In the genomic region with DNA sequence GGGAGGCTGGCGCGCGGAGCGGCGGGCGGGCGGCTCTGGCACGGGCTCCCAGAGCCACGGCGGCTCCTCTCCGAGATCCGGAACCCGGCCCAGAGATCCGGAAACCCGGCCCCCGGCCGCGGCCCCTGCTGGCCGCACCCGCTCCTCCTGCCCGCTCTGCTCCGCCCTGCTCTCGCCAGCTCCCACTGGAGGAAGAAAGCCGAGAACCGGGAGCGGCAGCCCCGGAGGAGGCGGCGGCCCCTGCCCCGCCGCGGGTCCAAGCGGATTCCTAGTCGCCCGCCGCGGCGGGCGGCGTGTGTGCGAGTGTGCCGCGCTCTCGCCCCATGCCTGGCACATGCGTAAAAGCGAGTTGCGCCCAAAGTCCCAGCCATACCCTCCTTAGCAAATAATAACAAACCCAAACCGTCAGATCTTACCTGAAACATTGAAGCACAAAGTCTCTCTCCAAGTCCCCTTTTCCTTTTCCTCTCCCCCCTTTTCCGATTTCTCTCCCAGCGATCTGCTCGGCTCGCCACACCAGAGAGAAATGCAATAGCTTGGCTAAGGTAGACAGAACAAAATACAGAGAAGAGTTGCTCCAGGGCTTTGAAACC, we compare ENCODE assay signal across 8 cellular contexts.
A peak's percentile ranks its signal among the peaks of the same experiment; 100 is the strongest.
DNase-seq lines count a peak whose midpoint lies in the region; ATAC-seq and TF ChIP-seq lines count a peak whose summit lies in the region.

No MANE protein-coding gene starts in this region.

- peak; percentile 1 to 3 for DNase-seq in stimulated activated CD4-positive, alpha-beta T cell treated with anti-CD3 and anti-CD28 coated beads, Interleukin-4, amount 100 ng/mL, for 48 hours (ENCODE audit: low read depth in 2 of 2)
- DNase-seq in stimulated activated CD4-positive, alpha-beta T cell treated with anti-CD3 and anti-CD28 coated beads, Interleukin-1b, Interleukin-23, amount 100 ng/mL, for 48 hours = no peak
- DNase-seq in NCI-H345 treated with DMSO at 0.1 percent for 48 hours (lab: John Stamatoyannopoulos, UW; ENCODE audit: unreplicated experiment) (peak; percentile 55), Right ventricle myocardium superior (peak; percentile 89)
- DNase-seq in activated naive CD8-positive, alpha-beta T cell treated with anti-CD3 and anti-CD28 coated beads, Interleukin-2, amount 10 ng/mL, durations not matched to agents 7 days and 5 days = peak; percentile 40

- no peaks in the 10 kb centered on the region for H3K36me3 Mint-ChIP-seq in activated naive CD8-positive, alpha-beta T cell treated with anti-CD3 and anti-CD28 coated beads, Interleukin-2, amount 10 ng/mL, durations not matched to agents 7 days and 5 days

- peaks cover 69% of the 10 kb centered on the region for H3K27me3 Mint-ChIP-seq in activated naive CD8-positive, alpha-beta T cell treated with anti-CD3 and anti-CD28 coated beads, Interleukin-2, amount 10 ng/mL, durations not matched to agents 7 days and 5 days

- H3K4me1 Mint-ChIP-seq in activated naive CD8-positive, alpha-beta T cell treated with anti-CD3 and anti-CD28 coated beads, Interleukin-2, amount 10 ng/mL, durations not matched to agents 7 days and 5 days = peaks cover 8% of the 10 kb centered on the region

- no peaks in the 10 kb centered on the region for H3K9me3 Mint-ChIP-seq in activated naive CD8-positive, alpha-beta T cell treated with anti-CD3 and anti-CD28 coated beads, Interleukin-2, amount 10 ng/mL, durations not matched to agents 7 days and 5 days

- TF ChIP-seq CTCF in neutrophil (IDR thresholded peaks at IDR 0.05) = no peak

- POLR2A ChIA-PET in activated naive CD8-positive, alpha-beta T cell treated with anti-CD3 and anti-CD28 coated beads, Interleukin-2, amount 10 ng/mL, durations not matched to agents 7 days and 5 days (lab: Charles Lee) = no interaction called here

- H3K36me3 ChIP-seq in neutrophil = no peaks in the 10 kb centered on the region

- ATAC-seq in HG02852 (IDR thresholded peaks at IDR 0.05; ENCODE audit: unreplicated experiment) = peak; percentile 74
- peak; percentile 54 for ATAC-seq in activated naive CD8-positive, alpha-beta T cell treated with anti-CD3 and anti-CD28 coated beads, Interleukin-2, amount 10 ng/mL, durations not matched to agents 7 days and 5 days (ENCODE audit: low read depth)
- ATAC-seq in Right ventricle myocardium superior (ENCODE audit: poor library complexity) = peak; percentile 94
- no peak for ATAC-seq in activated CD4-positive, CD25-positive, alpha-beta regulatory T cell treated with anti-CD3 and anti-CD28 coated beads, Interleukin-2, amount 50 U/mL, for 24 hours

- peaks cover 98% of the 10 kb centered on the region for H3K27me3 ChIP-seq in neutrophil

- peak overlapping the region; percentile 80 for H3K4me3 Mint-ChIP-seq in activated naive CD8-positive, alpha-beta T cell treated with anti-CD3 and anti-CD28 coated beads, Interleukin-2, amount 10 ng/mL, durations not matched to agents 7 days and 5 days

- intact Hi-C loops in Right ventricle myocardium superior (cut with DNase I) = loop anchor here (10.0 kb wide), 1 partner anchor 272 kb away; no protein-coding TSS in a partner anchor

- no peaks in the 10 kb centered on the region for H3K9me3 ChIP-seq in neutrophil

- H3K4me1 ChIP-seq in neutrophil (ENCODE audit: control insufficient read depth in 1 of 2, insufficient read depth in 1 of 2, low read depth in 1 of 2, low read length in 1 of 2) = peaks cover 9 to 21% of the 10 kb centered on the region in 2 experiments

- peak overlapping the region; percentile 72 to 76 for H3K4me3 ChIP-seq in neutrophil (ENCODE audit: low read depth in 1 of 2, low read length in 1 of 2)

- peak overlapping the region; percentile 14 for H3K27ac Mint-ChIP-seq in activated naive CD8-positive, alpha-beta T cell treated with anti-CD3 and anti-CD28 coated beads, Interleukin-2, amount 10 ng/mL, durations not matched to agents 7 days and 5 days

- no peak overlapping the region for H3K27ac ChIP-seq in neutrophil

Comparison
In these comparisons a context has a peak if more than half of its experiments do, and no peak if none do; other contexts are left out.
1. ATAC-seq: peak in HG02852 (single experiment), activated naive CD8-positive, alpha-beta T cell treated with anti-CD3 and anti-CD28 coated beads, Interleukin-2, amount 10 ng/mL, durations not matched to agents 7 days and 5 days (single experiment) and Right ventricle myocardium superior (single experiment); none in activated CD4-positive, CD25-positive, alpha-beta regulatory T cell treated with anti-CD3 and anti-CD28 coated beads, Interleukin-2, amount 50 U/mL, for 24 hours (0 of 2).